Comparison of ENCODE assay signal across 8 cellular contexts in genomic region chr19:53977429-53977990, GRCh38. TPM values are rescaled to one million over a fixed set of nuclear protein-coding genes. Genes with fewer than 3 reads are reported as not detected.
DNase-seq lines count a peak whose midpoint lies in the region; ATAC-seq, FAIRE-seq and TF ChIP-seq lines count a peak whose summit lies in the region.

No MANE protein-coding gene starts in this region.

- H3K36me3 Mint-ChIP-seq in activated CD4-positive, alpha-beta T cell treated with anti-CD3 and anti-CD28 coated beads for 36 hours (ENCODE audit: low read depth) = peaks cover 2% of the 10 kb centered on the region

- ATAC-seq in activated CD4-positive, alpha-beta T cell treated with anti-CD3 and anti-CD28 coated beads for 36 hours = peak; percentile 61
- no peak for ATAC-seq in HG02884 (IDR thresholded peaks at IDR 0.05; ENCODE audit: unreplicated experiment)

- H3K27me3 ChIP-seq in kidney epithelial cell (ENCODE audit: control insufficient read depth, insufficient read depth, low read length) = peaks cover 40% of the 10 kb centered on the region

- intact Hi-C loops in activated CD4-positive, alpha-beta T cell treated with anti-CD3 and anti-CD28 coated beads for 36 hours (cut with DNase I, micrococcal nuclease) = loop anchor here in 1 of 2 experiments (1.0 to 10.0 kb wide), 3 partner anchors 69 to 783 kb away; partner anchors contain the start of genes PRPF31, TFPT and ZNF665

- no peak overlapping the region for H3K27ac Mint-ChIP-seq in activated CD4-positive, alpha-beta T cell treated with anti-CD3 and anti-CD28 coated beads for 36 hours

- peaks cover 30% of the 10 kb centered on the region for H3K4me1 Mint-ChIP-seq in activated CD4-positive, alpha-beta T cell treated with anti-CD3 and anti-CD28 coated beads for 36 hours

- no peak for TF ChIP-seq CTCF in coronary artery (IDR thresholded peaks at IDR 0.05)
- TF ChIP-seq CTCF in kidney epithelial cell (IDR thresholded peaks at IDR 0.05; ENCODE audit: insufficient read depth, low read length, poor library complexity, severe bottlenecking) = no peak

- H3K4me3 ChIP-seq in coronary artery = peak overlapping the region; percentile 60
- no peak overlapping the region for H3K4me3 ChIP-seq in kidney epithelial cell (ENCODE audit: low read depth, low read length)

- H3K27me3 Mint-ChIP-seq in activated CD4-positive, alpha-beta T cell treated with anti-CD3 and anti-CD28 coated beads for 36 hours = peaks cover 53% of the 10 kb centered on the region

- no peaks in the 10 kb centered on the region for H3K9me3 Mint-ChIP-seq in activated CD4-positive, alpha-beta T cell treated with anti-CD3 and anti-CD28 coated beads for 36 hours (ENCODE audit: low read depth)

- POLR2A ChIA-PET in activated CD4-positive, alpha-beta T cell treated with anti-CD3 and anti-CD28 coated beads for 36 hours (lab: Charles Lee) = no interaction called here

- H3K36me3 ChIP-seq in kidney epithelial cell (ENCODE audit: control insufficient read depth, insufficient read depth, low read length) = no peaks in the 10 kb centered on the region

- CTCF ChIA-PET in activated CD4-positive, alpha-beta T cell treated with anti-CD3 and anti-CD28 coated beads for 36 hours (lab: Charles Lee) = no interaction called here

- H3K27ac ChIP-seq in coronary artery = no peak overlapping the region

- peak; percentile 71 for DNase-seq in GM19239 (ENCODE audit: insufficient read length, low spot score)
- DNase-seq in NCI-H2196 treated with DMSO at 0.1 percent for 48 hours (lab: John Stamatoyannopoulos, UW; ENCODE audit: unreplicated experiment) = peak; percentile 6
- peak; percentile 79 for DNase-seq in activated CD4-positive, alpha-beta T cell treated with anti-CD3 and anti-CD28 coated beads for 36 hours
- DNase-seq in coronary artery (ENCODE audit: low spot score) = no peak
- DNase-seq in kidney epithelial cell (ENCODE audit: low read depth) = peak; percentile 29
- DNase-seq in stimulated activated CD4-positive, alpha-beta T cell treated with anti-CD3 and anti-CD28 coated beads, Interleukin-1b, Interleukin-23, amount 100 ng/mL, for 24 hours (ENCODE audit: low read depth in 4 of 4, low spot score in 1 of 4) = peak; percentile 31 to 40 (median 39)
- DNase-seq in NCI-H2107 treated with DMSO at 0.1 percent for 48 hours (lab: John Stamatoyannopoulos, UW; ENCODE audit: unreplicated experiment) = no peak

- peak overlapping the region; percentile 59 for H3K4me3 Mint-ChIP-seq in activated CD4-positive, alpha-beta T cell treated with anti-CD3 and anti-CD28 coated beads for 36 hours

- peak; percentile 57 for FAIRE-seq in GM19239 (lab: Jason Lieb, UNC)

RNA-seq across cellular contexts. Expression of gene CACNG6, which starts 13.9 kb away (rescaled TPM):
- not detected for total RNA-seq in activated CD4-positive, alpha-beta T cell treated with anti-CD3 and anti-CD28 coated beads for 36 hours
- total RNA-seq in kidney epithelial cell = not detected in 2 replicates

RNA-seq across cellular contexts. Expression of gene CACNG8, which starts 14.8 kb away (rescaled TPM):
- total RNA-seq in activated CD4-positive, alpha-beta T cell treated with anti-CD3 and anti-CD28 coated beads for 36 hours = not detected
- total RNA-seq in kidney epithelial cell = under 0.01 TPM in 1 of 2 replicates, not detected in the other

Comparison
In these comparisons a context has a peak if more than half of its experiments do, and no peak if none do; other contexts are left out.
1. DNase-seq: peak in GM19239 (single experiment), NCI-H2196 treated with DMSO at 0.1 percent for 48 hours (single experiment), activated CD4-positive, alpha-beta T cell treated with anti-CD3 and anti-CD28 coated beads for 36 hours (single experiment), kidney epithelial cell (single experiment) and stimulated activated CD4-positive, alpha-beta T cell treated with anti-CD3 and anti-CD28 coated beads, Interleukin-1b, Interleukin-23, amount 100 ng/mL, for 24 hours (4 of 4); none in coronary artery (single experiment) and NCI-H2107 treated with DMSO at 0.1 percent for 48 hours (single experiment).